10 cellular contexts compared by ENCODE assay signal in genomic region chr1:70504176-70504820, GRCh38.
A peak's percentile ranks its signal among the peaks of the same experiment; 100 is the strongest.
DNase-seq lines count a peak whose midpoint lies in the region; ATAC-seq, FAIRE-seq and TF ChIP-seq lines count a peak whose summit lies in the region.
"Had no signal": no experiment of that assay in that cellular context is flagged by ENCODE, and none has a peak within 500 bp of the region (broad histone marks: within the 10 kb centered on the region; RNA-seq: fewer than 3 reads in every experiment).

No MANE protein-coding gene starts in this region.

- intact Hi-C loops in posterior cingulate gyrus (cut with DNase I): no loop called here

- ATAC-seq in GM19043 (IDR thresholded peaks at IDR 0.05; ENCODE audit: low read depth, unreplicated experiment): peak; percentile 75
- ATAC-seq in HG03060 (IDR thresholded peaks at IDR 0.05; ENCODE audit: low read depth, unreplicated experiment): peak; percentile 94

- no peak overlapping the region for H3K9ac ChIP-seq in astrocyte (ENCODE audit: low read length)

- no peaks in the 10 kb centered on the region for H3K36me3 ChIP-seq in astrocyte (ENCODE audit: insufficient read depth, low read length)
- H3K36me3 ChIP-seq: upper lobe of left lung had no signal

- no peaks in the 10 kb centered on the region for H3K27me3 Mint-ChIP-seq in astrocyte (ENCODE audit: low read depth, unreplicated experiment)

- no peaks in the 10 kb centered on the region for H3K36me3 Mint-ChIP-seq in astrocyte (ENCODE audit: low read depth, unreplicated experiment)

- TF ChIP-seq CTCF in astrocyte (IDR thresholded peaks at IDR 0.05; ENCODE audit: insufficient read depth, low read depth, low read length): no peak

- H3K4me1 Mint-ChIP-seq in astrocyte (ENCODE audit: low read depth, unreplicated experiment): peaks cover 33% of the 10 kb centered on the region

- H2AFZ ChIP-seq in astrocyte (ENCODE audit: low read depth, low read length): no peak overlapping the region

- no peak overlapping the region for H3K4me3 ChIP-seq in astrocyte (ENCODE audit: insufficient read depth, low read depth, low read length)
- H3K4me3 ChIP-seq: upper lobe of left lung had no signal

- peaks cover 7% of the 10 kb centered on the region for H3K4me1 ChIP-seq in astrocyte (ENCODE audit: insufficient read depth, low read length)

- H3K4me2 ChIP-seq in astrocyte (ENCODE audit: low read length): no peak overlapping the region

- peak overlapping the region; percentile 94 for H3K27ac Mint-ChIP-seq in astrocyte (ENCODE audit: unreplicated experiment)

- no peaks in the 10 kb centered on the region for H3K27me3 ChIP-seq in astrocyte (ENCODE audit: insufficient read depth, low read length)
- H3K27me3 ChIP-seq: upper lobe of left lung had no signal

- no peaks in the 10 kb centered on the region for H3K79me2 ChIP-seq in astrocyte (ENCODE audit: insufficient read depth, low read length)

- no peak overlapping the region for H3K4me3 Mint-ChIP-seq in astrocyte (ENCODE audit: unreplicated experiment)

- H3K27ac ChIP-seq in astrocyte (ENCODE audit: low read depth, low read length): no peak overlapping the region
- H3K27ac ChIP-seq: upper lobe of left lung had no signal

- no peak for FAIRE-seq in astrocyte (lab: Jason Lieb, UNC)

- no peaks in the 10 kb centered on the region for H3K9me3 ChIP-seq in astrocyte (ENCODE audit: insufficient read depth, low read depth, low read length)
- H3K9me3 ChIP-seq: upper lobe of left lung had no signal

- DNase-seq in CD1c-positive myeloid dendritic cell (ENCODE audit: extremely low spot score) (peak; percentile 59), astrocyte (ENCODE audit: low read depth) (peak; percentile 6), posterior cingulate gyrus (no peak), activated T-cell treated with anti-CD3 and anti-CD28 coated beads for 4 hours (no peak)
- DNase-seq in central memory CD4-positive, alpha-beta T cell: no peak
- no peak for DNase-seq in stimulated activated naive CD4-positive, alpha-beta T cell treated with Interleukin-2 at 50 U/mL for 16 hours (lab: John Stamatoyannopoulos, UW)
- DNase-seq: left cardiac atrium, upper lobe of left lung had no signal

- no peaks in the 10 kb centered on the region for H3K9me3 Mint-ChIP-seq in astrocyte (ENCODE audit: unreplicated experiment)

- no peaks in the 10 kb centered on the region for H4K20me1 ChIP-seq in astrocyte (ENCODE audit: insufficient read depth, low read length)

Comparison
In these comparisons a context has a peak if more than half of its experiments do, and no peak if none do; other contexts are left out.
1. DNase-seq: peak in CD1c-positive myeloid dendritic cell (single experiment) and astrocyte (single experiment); none in central memory CD4-positive, alpha-beta T cell (single experiment), posterior cingulate gyrus (0 of 10), stimulated activated naive CD4-positive, alpha-beta T cell treated with Interleukin-2 at 50 U/mL for 16 hours (single experiment) and activated T-cell treated with anti-CD3 and anti-CD28 coated beads for 4 hours (single experiment).